Comparison of ENCODE assay signal across 22 cellular contexts in genomic region chr15:57479005-57479404, GRCh38.
DNase-seq lines count a peak whose midpoint lies in the region; TF ChIP-seq lines count a peak whose summit lies in the region.
"Had no signal": no experiment of that assay in that cellular context is flagged by ENCODE, and none has a peak within 500 bp of the region (broad histone marks: within the 10 kb centered on the region; RNA-seq: fewer than 3 reads in every experiment).

No MANE protein-coding gene starts in this region.

- H3K27ac Mint-ChIP-seq in endodermal cell, result peak overlapping the region; percentile 11
- H3K27ac Mint-ChIP-seq: CD8-positive, alpha-beta T cell had no signal

- H3K4me3 ChIP-seq in HUES64 (ENCODE audit: low read length) (no peak overlapping the region), endodermal cell (ENCODE audit: low read length) (no peak overlapping the region), mesenchymal stem cell (ENCODE audit: insufficient read depth in 1 of 2, low read depth in 1 of 2, low read length in 2 of 2) (no peak overlapping the region), thyroid gland (replicated peaks in 1 of 3) (no peak overlapping the region), BE2C (ENCODE audit: low read depth, low read length) (no peak overlapping the region)
- H3K4me3 ChIP-seq: BLaER1 treated with 17β-estradiol and CSF1 and Interleukin-3, amounts not matched to agents 10 nM and 100 nM; GM23338; MG63; PC-9 had no signal

- H3K9me3 ChIP-seq in HUES64 (ENCODE audit: insufficient read depth, low read depth, low read length) (no peaks in the 10 kb centered on the region), endodermal cell (ENCODE audit: control insufficient read depth, low read length) (peaks cover 11% of the 10 kb centered on the region), mesenchymal stem cell (ENCODE audit: control insufficient read depth, low read length) (no peaks in the 10 kb centered on the region), thyroid gland (no peaks in the 10 kb centered on the region), BE2C (no peaks in the 10 kb centered on the region)
- H3K9me3 ChIP-seq: MG63 had no signal

- H2AK5ac ChIP-seq in mesenchymal stem cell (ENCODE audit: low read length, severe bottlenecking), result peak overlapping the region; percentile 88

- H3K14ac ChIP-seq in mesenchymal stem cell (ENCODE audit: low read length in 2 of 2), result no peak overlapping the region

- peaks cover 3% of the 10 kb centered on the region for H3K79me1 ChIP-seq in mesenchymal stem cell (replicated peaks; ENCODE audit: low read length, poor library complexity, severe bottlenecking)

- H3K4me1 ChIP-seq in HUES64 (ENCODE audit: insufficient read depth, low read length) (peaks cover 26% of the 10 kb centered on the region), endodermal cell (ENCODE audit: control insufficient read depth, insufficient read depth, low read length) (peaks cover 22% of the 10 kb centered on the region), mesenchymal stem cell (ENCODE audit: control insufficient read depth, insufficient read depth, low read depth, low read length) (peaks cover 28% of the 10 kb centered on the region), thyroid gland (peaks cover 44 to 47% of the 10 kb centered on the region in 2 donors), BE2C (no peaks in the 10 kb centered on the region)

- DNase-seq in endodermal cell (no peak), mesenchymal stem cell (no peak), thyroid gland (peak; percentile 58 to 63), NCI-H1105 (lab: John Stamatoyannopoulos, UW) (no peak), BE2C (no peak)
- no peak for DNase-seq in central memory CD4-positive, alpha-beta T cell
- DNase-seq: ACHN; Calu3; CD8-positive, alpha-beta T cell; HCEC 1CT; Karpas-422; MG63; NCI-H1417 treated with DMSO at 0.1 percent for 48 hours; NCI-H187; NCI-H446; NCI-H526 treated with DMSO at 0.1 percent for 48 hours; PC-9; RPMI8226; SHP77 had no signal

- TF ChIP-seq CTCF in endodermal cell (conservative IDR thresholded peaks at IDR 0.05) (no peak), thyroid gland (IDR thresholded peaks at IDR 0.05) (no peak), BE2C (IDR thresholded peaks at IDR 0.05; ENCODE audit: low read depth, low read length) (no peak)

- H3K27me3 ChIP-seq in HUES64 (ENCODE audit: insufficient read depth, low read length) (no peaks in the 10 kb centered on the region), endodermal cell (ENCODE audit: control insufficient read depth, insufficient read depth, low read length, poor library complexity, severe bottlenecking) (no peaks in the 10 kb centered on the region), mesenchymal stem cell (ENCODE audit: control insufficient read depth in 1 of 2, insufficient read depth in 1 of 2, low read length in 2 of 2) (no peaks in the 10 kb centered on the region), thyroid gland (no peaks in the 10 kb centered on the region), BE2C (no peaks in the 10 kb centered on the region; the same call in 1 of the 2 replicates)
- H3K27me3 ChIP-seq: BLaER1 treated with 17β-estradiol and CSF1 and Interleukin-3, amounts not matched to agents 10 nM and 100 nM; MG63 had no signal

- H3K27ac ChIP-seq in HUES64 (ENCODE audit: low read depth, low read length) (peak overlapping the region; percentile 80; the same call in 1 of the 2 replicates), endodermal cell (ENCODE audit: low read depth, low read length) (no peak overlapping the region), mesenchymal stem cell (ENCODE audit: low read length, poor library complexity, severe bottlenecking) (peak overlapping the region; percentile 71), thyroid gland (peak overlapping the region; percentile 63 to 88 (median 80))
- H3K27ac ChIP-seq: BLaER1 treated with 17β-estradiol and CSF1 and Interleukin-3, amounts not matched to agents 10 nM and 100 nM; PC-9 had no signal

- peaks cover 54% of the 10 kb centered on the region for H3K36me3 Mint-ChIP-seq in endodermal cell (ENCODE audit: low read depth)
- H3K36me3 Mint-ChIP-seq: CD8-positive, alpha-beta T cell had no signal

- H2BK5ac ChIP-seq in mesenchymal stem cell (ENCODE audit: low read depth, low read length, poor library complexity, severe bottlenecking), result no peak overlapping the region

- no peak overlapping the region for H3K4me2 ChIP-seq in mesenchymal stem cell (ENCODE audit: low read length, poor library complexity, severe bottlenecking)
- H3K4me2 ChIP-seq: BLaER1 treated with 17β-estradiol and CSF1 and Interleukin-3, amounts not matched to agents 10 nM and 100 nM; PC-9 had no signal

- no peak overlapping the region for H3K18ac ChIP-seq in mesenchymal stem cell (ENCODE audit: low read depth in 1 of 2, low read length in 2 of 2)

- no peak for TF ChIP-seq POLR2A in thyroid gland (IDR thresholded peaks at IDR 0.05)

- WGBS in HUES64, result 90% methylated on average over 1 of the region's 1 CpG
- WGBS in endodermal cell (ENCODE audit: insufficient coverage in 1 of 2, insufficient read length in 1 of 2), 2 experiments, result 80 to 100% methylated on average over 1 of the region's 1 CpG
- 57% methylated on average over 1 of the region's 1 CpG for WGBS in mesenchymal stem cell
- WGBS in thyroid gland, 2 donors, result 37 to 54% methylated on average over 1 of the region's 1 CpG

- intact Hi-C loops in thyroid gland (cut with DNase I), result no loop called here

- H4K91ac ChIP-seq in mesenchymal stem cell (ENCODE audit: low read length), result no peak overlapping the region

- H3K4me1 Mint-ChIP-seq in endodermal cell, result peaks cover 47% of the 10 kb centered on the region

- no peak overlapping the region for H3K4me3 Mint-ChIP-seq in endodermal cell
- H3K4me3 Mint-ChIP-seq: CD8-positive, alpha-beta T cell had no signal

- no peak overlapping the region for H2BK15ac ChIP-seq in mesenchymal stem cell (ENCODE audit: low read depth, poor library complexity, severe bottlenecking)

- H3K36me3 ChIP-seq in HUES64 (ENCODE audit: insufficient read depth, low read length), result peaks cover 4% of the 10 kb centered on the region; the same call in 1 of the 2 replicates
- peaks cover 78% of the 10 kb centered on the region for H3K36me3 ChIP-seq in endodermal cell (ENCODE audit: control insufficient read depth, insufficient read depth, low read length)
- peaks cover 0 to 8% of the 10 kb centered on the region in 2 experiments for H3K36me3 ChIP-seq in mesenchymal stem cell (ENCODE audit: control insufficient read depth in 1 of 2, insufficient read depth in 2 of 2, low read depth in 1 of 2, low read length in 2 of 2)
- no peaks in the 10 kb centered on the region for H3K36me3 ChIP-seq in thyroid gland
- no peaks in the 10 kb centered on the region for H3K36me3 ChIP-seq in BE2C
- H3K36me3 ChIP-seq: BLaER1 treated with 17β-estradiol and CSF1 and Interleukin-3, amounts not matched to agents 10 nM and 100 nM; MG63 had no signal

- H3K9me3 Mint-ChIP-seq in endodermal cell, result no peaks in the 10 kb centered on the region
- H3K9me3 Mint-ChIP-seq: CD8-positive, alpha-beta T cell; GM23338 had no signal

- H4K8ac ChIP-seq in mesenchymal stem cell (ENCODE audit: low read length), result no peak overlapping the region

- H3K4ac ChIP-seq in mesenchymal stem cell (ENCODE audit: low read depth in 1 of 2, low read length in 2 of 2), result no peak overlapping the region

- no peaks in the 10 kb centered on the region for H3K27me3 Mint-ChIP-seq in endodermal cell (ENCODE audit: insufficient read depth)

- no peak overlapping the region for H3K23ac ChIP-seq in mesenchymal stem cell (ENCODE audit: low read length in 2 of 2)

- H2BK12ac ChIP-seq in mesenchymal stem cell (ENCODE audit: low read length in 2 of 2), result no peak overlapping the region

- H3K9ac ChIP-seq in HUES64 (ENCODE audit: low read depth, low read length) (no peak overlapping the region), endodermal cell (ENCODE audit: extremely low read depth, low read length, poor library complexity, severe bottlenecking) (no peak overlapping the region), mesenchymal stem cell (ENCODE audit: low read length) (no peak overlapping the region)
- H3K9ac ChIP-seq: BLaER1 treated with 17β-estradiol and CSF1 and Interleukin-3, amounts not matched to agents 10 nM and 100 nM had no signal

- no peak overlapping the region for H2BK120ac ChIP-seq in mesenchymal stem cell (ENCODE audit: low read depth, low read length)

- no peak overlapping the region for H2AFZ ChIP-seq in mesenchymal stem cell (ENCODE audit: low read depth, low read length)
- H2AFZ ChIP-seq: GM23338, PC-9 had no signal

Comparison
In these comparisons a context has a peak if more than half of its experiments do, and no peak if none do; other contexts are left out.
1. DNase-seq: peak in thyroid gland (2 of 2); none in endodermal cell (single experiment), mesenchymal stem cell (single experiment), NCI-H1105 (single experiment), BE2C (single experiment) and central memory CD4-positive, alpha-beta T cell (single experiment).